1 cellular context compared by ENCODE assay signal in the genomic region with DNA sequence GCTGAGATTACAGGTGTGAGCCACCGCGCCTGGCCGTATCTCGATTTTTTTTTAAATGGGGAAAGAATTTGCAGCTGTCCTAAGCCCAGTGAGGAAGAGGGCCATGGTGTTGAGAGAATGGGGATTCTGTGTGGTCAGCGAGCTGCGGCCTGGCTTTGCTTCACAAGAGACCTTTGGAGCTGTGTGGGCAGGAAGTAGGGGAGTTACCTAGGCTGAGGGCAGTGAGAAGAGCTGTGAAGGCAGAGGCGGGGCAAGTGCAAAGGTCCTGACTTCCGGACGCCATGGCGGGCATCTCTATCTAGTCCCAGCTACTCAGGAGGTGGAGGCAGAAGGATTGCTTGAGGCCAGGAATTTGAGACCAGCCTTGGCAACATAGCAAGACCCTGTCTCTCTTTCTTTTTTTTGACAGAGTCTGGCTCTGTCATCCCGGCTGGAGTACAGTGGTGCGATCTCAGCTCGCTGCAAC.
A peak's percentile ranks its signal among the peaks of the same experiment; 100 is the strongest.
TF ChIP-seq lines count a peak whose summit lies in the region.

No MANE protein-coding gene starts in this region.

TF ChIP-seq in HepG2, 621 proteins besides CTCF, POLR2A, EP300 and RAD21 (continued from another document and continues in another):
- TF ChIP-seq, protein P1, sequence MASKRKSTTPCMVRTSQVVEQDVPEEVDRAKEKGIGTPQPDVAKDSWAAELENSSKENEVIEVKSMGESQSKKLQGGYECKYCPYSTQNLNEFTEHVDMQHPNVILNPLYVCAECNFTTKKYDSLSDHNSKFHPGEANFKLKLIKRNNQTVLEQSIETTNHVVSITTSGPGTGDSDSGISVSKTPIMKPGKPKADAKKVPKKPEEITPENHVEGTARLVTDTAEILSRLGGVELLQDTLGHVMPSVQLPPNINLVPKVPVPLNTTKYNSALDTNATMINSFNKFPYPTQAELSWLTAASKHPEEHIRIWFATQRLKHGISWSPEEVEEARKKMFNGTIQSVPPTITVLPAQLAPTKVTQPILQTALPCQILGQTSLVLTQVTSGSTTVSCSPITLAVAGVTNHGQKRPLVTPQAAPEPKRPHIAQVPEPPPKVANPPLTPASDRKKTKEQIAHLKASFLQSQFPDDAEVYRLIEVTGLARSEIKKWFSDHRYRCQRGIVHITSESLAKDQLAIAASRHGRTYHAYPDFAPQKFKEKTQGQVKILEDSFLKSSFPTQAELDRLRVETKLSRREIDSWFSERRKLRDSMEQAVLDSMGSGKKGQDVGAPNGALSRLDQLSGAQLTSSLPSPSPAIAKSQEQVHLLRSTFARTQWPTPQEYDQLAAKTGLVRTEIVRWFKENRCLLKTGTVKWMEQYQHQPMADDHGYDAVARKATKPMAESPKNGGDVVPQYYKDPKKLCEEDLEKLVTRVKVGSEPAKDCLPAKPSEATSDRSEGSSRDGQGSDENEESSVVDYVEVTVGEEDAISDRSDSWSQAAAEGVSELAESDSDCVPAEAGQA (IDR thresholded peaks at IDR 0.05; ENCODE audit: low read depth): peak; percentile 69
- TF ChIP-seq, protein P1 (CRISPR knock-in tag; IDR thresholded peaks at IDR 0.05; ENCODE audit: borderline replicate concordance): no peak
- no peak for TF ChIP-seq ZNF460 (CRISPR knock-in tag; IDR thresholded peaks at IDR 0.05; ENCODE audit: borderline replicate concordance)
- no peak for TF ChIP-seq ZNF550 (CRISPR knock-in tag; IDR thresholded peaks at IDR 0.05; ENCODE audit: borderline replicate concordance)
- TF ChIP-seq THAP11 (CRISPR knock-in tag; IDR thresholded peaks at IDR 0.05): peak; percentile 69
- TF ChIP-seq ZNF672 (CRISPR knock-in tag; IDR thresholded peaks at IDR 0.05): no peak
- TF ChIP-seq ZNF720 (CRISPR knock-in tag; IDR thresholded peaks at IDR 0.05): no peak
- TF ChIP-seq TBL1XR1 (IDR thresholded peaks at IDR 0.05; ENCODE audit: borderline replicate concordance, low read length, partially characterized antibody): no peak
- TF ChIP-seq, protein P2, sequence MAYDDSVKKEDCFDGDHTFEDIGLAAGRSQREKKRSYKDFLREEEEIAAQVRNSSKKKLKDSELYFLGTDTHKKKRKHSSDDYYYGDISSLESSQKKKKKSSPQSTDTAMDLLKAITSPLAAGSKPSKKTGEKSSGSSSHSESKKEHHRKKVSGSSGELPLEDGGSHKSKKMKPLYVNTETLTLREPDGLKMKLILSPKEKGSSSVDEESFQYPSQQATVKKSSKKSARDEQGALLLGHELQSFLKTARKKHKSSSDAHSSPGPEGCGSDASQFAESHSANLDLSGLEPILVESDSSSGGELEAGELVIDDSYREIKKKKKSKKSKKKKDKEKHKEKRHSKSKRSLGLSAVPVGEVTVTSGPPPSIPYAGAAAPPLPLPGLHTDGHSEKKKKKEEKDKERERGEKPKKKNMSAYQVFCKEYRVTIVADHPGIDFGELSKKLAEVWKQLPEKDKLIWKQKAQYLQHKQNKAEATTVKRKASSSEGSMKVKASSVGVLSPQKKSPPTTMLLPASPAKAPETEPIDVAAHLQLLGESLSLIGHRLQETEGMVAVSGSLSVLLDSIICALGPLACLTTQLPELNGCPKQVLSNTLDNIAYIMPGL (CRISPR knock-in tag; IDR thresholded peaks at IDR 0.05; ENCODE audit: borderline replicate concordance in 1 of 2, low read depth in 1 of 2): 0 out of 4 replicates have a peak, but pooled peaks of 1 of the 2 experiments have one; percentile 26
- no peak for TF ChIP-seq CHD4 (IDR thresholded peaks at IDR 0.05; ENCODE audit: borderline replicate concordance, low read length)
- TF ChIP-seq, protein P3, sequence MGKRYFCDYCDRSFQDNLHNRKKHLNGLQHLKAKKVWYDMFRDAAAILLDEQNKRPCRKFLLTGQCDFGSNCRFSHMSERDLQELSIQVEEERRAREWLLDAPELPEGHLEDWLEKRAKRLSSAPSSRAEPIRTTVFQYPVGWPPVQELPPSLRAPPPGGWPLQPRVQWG (CRISPR knock-in tag; IDR thresholded peaks at IDR 0.05; ENCODE audit: borderline replicate concordance, low read depth): no peak
- no peak for TF ChIP-seq ARNT (IDR thresholded peaks at IDR 0.05)
- TF ChIP-seq AGO2 (optimal IDR thresholded peaks at IDR 0.05; ENCODE audit: low read depth, low read length): no peak
- TF ChIP-seq ZMYM2 (CRISPR knock-in tag; IDR thresholded peaks at IDR 0.05): peak; percentile 42; the same call in 1 of the 2 replicates
- TF ChIP-seq, protein P4, sequence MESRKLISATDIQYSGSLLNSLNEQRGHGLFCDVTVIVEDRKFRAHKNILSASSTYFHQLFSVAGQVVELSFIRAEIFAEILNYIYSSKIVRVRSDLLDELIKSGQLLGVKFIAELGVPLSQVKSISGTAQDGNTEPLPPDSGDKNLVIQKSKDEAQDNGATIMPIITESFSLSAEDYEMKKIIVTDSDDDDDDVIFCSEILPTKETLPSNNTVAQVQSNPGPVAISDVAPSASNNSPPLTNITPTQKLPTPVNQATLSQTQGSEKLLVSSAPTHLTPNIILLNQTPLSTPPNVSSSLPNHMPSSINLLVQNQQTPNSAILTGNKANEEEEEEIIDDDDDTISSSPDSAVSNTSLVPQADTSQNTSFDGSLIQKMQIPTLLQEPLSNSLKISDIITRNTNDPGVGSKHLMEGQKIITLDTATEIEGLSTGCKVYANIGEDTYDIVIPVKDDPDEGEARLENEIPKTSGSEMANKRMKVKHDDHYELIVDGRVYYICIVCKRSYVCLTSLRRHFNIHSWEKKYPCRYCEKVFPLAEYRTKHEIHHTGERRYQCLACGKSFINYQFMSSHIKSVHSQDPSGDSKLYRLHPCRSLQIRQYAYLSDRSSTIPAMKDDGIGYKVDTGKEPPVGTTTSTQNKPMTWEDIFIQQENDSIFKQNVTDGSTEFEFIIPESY (CRISPR knock-in tag; IDR thresholded peaks at IDR 0.05): no peak; the same call in 1 of the 2 replicates
- TF ChIP-seq, protein P5, sequence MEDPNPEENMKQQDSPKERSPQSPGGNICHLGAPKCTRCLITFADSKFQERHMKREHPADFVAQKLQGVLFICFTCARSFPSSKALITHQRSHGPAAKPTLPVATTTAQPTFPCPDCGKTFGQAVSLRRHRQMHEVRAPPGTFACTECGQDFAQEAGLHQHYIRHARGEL (CRISPR knock-in tag; IDR thresholded peaks at IDR 0.05): no peak
- no peak for TF ChIP-seq ZNF350 (CRISPR knock-in tag; IDR thresholded peaks at IDR 0.05; ENCODE audit: borderline replicate concordance, low read depth)
- TF ChIP-seq RBM39 (IDR thresholded peaks at IDR 0.05; ENCODE audit: low read depth, low read length, poor library complexity, severe bottlenecking): no peak
- TF ChIP-seq FLYWCH1 (CRISPR knock-in tag; IDR thresholded peaks at IDR 0.05): no peak
- TF ChIP-seq NPAS2 (CRISPR knock-in tag; IDR thresholded peaks at IDR 0.05; ENCODE audit: borderline replicate concordance): no peak
- no peak for TF ChIP-seq JUND (CRISPR knock-in tag; IDR thresholded peaks at IDR 0.05)
- TF ChIP-seq CBX1 (IDR thresholded peaks at IDR 0.05; ENCODE audit: low read depth): no peak
- peak; percentile 78 for TF ChIP-seq SPEN (CRISPR knock-in tag; IDR thresholded peaks at IDR 0.05; ENCODE audit: low read depth)
- TF ChIP-seq ZKSCAN5 (CRISPR knock-in tag; IDR thresholded peaks at IDR 0.05): no peak; the same call in 1 of the 2 replicates
- TF ChIP-seq TARDBP (CRISPR knock-in tag; IDR thresholded peaks at IDR 0.05): peak; percentile 62; the same call in 1 of the 2 replicates
- no peak for TF ChIP-seq KDM5A (IDR thresholded peaks at IDR 0.05; ENCODE audit: borderline replicate concordance, low read length)
- no peak for TF ChIP-seq ZNF713 (CRISPR knock-in tag; IDR thresholded peaks at IDR 0.05)
- no peak for TF ChIP-seq MED13 (CRISPR knock-in tag; IDR thresholded peaks at IDR 0.05)
- TF ChIP-seq ZNF432 (CRISPR knock-in tag; IDR thresholded peaks at IDR 0.05; ENCODE audit: borderline replicate concordance): no peak
- no peak for TF ChIP-seq NR2F6 (IDR thresholded peaks at IDR 0.05)
- TF ChIP-seq NR2F6 (CRISPR knock-in tag; IDR thresholded peaks at IDR 0.05): peak; percentile 61; the same call in 1 of the 2 replicates
- TF ChIP-seq STAG1 (CRISPR knock-in tag; IDR thresholded peaks at IDR 0.05): no peak
- TF ChIP-seq, protein P6, sequence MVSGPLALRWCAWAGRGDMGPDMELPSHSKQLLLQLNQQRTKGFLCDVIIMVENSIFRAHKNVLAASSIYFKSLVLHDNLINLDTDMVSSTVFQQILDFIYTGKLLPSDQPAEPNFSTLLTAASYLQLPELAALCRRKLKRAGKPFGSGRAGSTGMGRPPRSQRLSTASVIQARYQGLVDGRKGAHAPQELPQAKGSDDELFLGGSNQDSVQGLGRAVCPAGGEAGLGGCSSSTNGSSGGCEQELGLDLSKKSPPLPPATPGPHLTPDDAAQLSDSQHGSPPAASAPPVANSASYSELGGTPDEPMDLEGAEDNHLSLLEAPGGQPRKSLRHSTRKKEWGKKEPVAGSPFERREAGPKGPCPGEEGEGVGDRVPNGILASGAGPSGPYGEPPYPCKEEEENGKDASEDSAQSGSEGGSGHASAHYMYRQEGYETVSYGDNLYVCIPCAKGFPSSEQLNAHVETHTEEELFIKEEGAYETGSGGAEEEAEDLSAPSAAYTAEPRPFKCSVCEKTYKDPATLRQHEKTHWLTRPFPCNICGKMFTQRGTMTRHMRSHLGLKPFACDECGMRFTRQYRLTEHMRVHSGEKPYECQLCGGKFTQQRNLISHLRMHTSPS (CRISPR knock-in tag; IDR thresholded peaks at IDR 0.05; ENCODE audit: low read depth): no peak
- TF ChIP-seq ZNF569 (CRISPR knock-in tag; IDR thresholded peaks at IDR 0.05; ENCODE audit: borderline replicate concordance): no peak
- TF ChIP-seq HOXA9 (CRISPR knock-in tag; IDR thresholded peaks at IDR 0.05; ENCODE audit: borderline replicate concordance): no peak
- TF ChIP-seq SYNCRIP (IDR thresholded peaks at IDR 0.05; ENCODE audit: insufficient read depth, low read depth, low read length): no peak
- no peak for TF ChIP-seq MAFG (CRISPR knock-in tag; IDR thresholded peaks at IDR 0.05)
- TF ChIP-seq, protein P7, sequence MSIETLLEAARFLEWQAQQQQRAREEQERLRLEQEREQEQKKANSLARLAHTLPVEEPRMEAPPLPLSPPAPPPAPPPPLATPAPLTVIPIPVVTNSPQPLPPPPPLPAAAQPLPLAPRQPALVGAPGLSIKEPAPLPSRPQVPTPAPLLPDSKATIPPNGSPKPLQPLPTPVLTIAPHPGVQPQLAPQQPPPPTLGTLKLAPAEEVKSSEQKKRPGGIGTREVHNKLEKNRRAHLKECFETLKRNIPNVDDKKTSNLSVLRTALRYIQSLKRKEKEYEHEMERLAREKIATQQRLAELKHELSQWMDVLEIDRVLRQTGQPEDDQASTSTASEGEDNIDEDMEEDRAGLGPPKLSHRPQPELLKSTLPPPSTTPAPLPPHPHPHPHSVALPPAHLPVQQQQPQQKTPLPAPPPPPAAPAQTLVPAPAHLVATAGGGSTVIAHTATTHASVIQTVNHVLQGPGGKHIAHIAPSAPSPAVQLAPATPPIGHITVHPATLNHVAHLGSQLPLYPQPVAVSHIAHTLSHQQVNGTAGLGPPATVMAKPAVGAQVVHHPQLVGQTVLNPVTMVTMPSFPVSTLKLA (IDR thresholded peaks at IDR 0.05): no peak
- TF ChIP-seq, protein P8, sequence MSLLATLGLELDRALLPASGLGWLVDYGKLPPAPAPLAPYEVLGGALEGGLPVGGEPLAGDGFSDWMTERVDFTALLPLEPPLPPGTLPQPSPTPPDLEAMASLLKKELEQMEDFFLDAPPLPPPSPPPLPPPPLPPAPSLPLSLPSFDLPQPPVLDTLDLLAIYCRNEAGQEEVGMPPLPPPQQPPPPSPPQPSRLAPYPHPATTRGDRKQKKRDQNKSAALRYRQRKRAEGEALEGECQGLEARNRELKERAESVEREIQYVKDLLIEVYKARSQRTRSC (CRISPR knock-in tag; IDR thresholded peaks at IDR 0.05; ENCODE audit: low read depth): no peak
- TF ChIP-seq, protein P9, sequence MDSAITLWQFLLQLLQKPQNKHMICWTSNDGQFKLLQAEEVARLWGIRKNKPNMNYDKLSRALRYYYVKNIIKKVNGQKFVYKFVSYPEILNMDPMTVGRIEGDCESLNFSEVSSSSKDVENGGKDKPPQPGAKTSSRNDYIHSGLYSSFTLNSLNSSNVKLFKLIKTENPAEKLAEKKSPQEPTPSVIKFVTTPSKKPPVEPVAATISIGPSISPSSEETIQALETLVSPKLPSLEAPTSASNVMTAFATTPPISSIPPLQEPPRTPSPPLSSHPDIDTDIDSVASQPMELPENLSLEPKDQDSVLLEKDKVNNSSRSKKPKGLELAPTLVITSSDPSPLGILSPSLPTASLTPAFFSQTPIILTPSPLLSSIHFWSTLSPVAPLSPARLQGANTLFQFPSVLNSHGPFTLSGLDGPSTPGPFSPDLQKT (CRISPR knock-in tag; IDR thresholded peaks at IDR 0.05; ENCODE audit: borderline replicate concordance): no peak
- TF ChIP-seq, protein P10, sequence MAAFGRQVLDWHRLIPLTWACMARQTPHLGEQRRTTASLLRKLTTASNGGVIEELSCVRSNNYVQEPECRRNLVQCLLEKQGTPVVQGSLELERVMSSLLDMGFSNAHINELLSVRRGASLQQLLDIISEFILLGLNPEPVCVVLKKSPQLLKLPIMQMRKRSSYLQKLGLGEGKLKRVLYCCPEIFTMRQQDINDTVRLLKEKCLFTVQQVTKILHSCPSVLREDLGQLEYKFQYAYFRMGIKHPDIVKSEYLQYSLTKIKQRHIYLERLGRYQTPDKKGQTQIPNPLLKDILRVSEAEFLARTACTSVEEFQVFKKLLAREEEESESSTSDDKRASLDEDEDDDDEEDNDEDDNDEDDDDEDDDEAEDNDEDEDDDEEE (CRISPR knock-in tag; IDR thresholded peaks at IDR 0.05): peak; percentile 73
- 0 out of 2 replicates have a peak, but pooled peaks have one; percentile 64 for TF ChIP-seq ZSCAN29 (CRISPR knock-in tag; conservative IDR thresholded peaks at IDR 0.05)
- TF ChIP-seq ZNF34 (CRISPR knock-in tag; IDR thresholded peaks at IDR 0.05; ENCODE audit: borderline replicate concordance): no peak
- TF ChIP-seq ZNF33B (CRISPR knock-in tag; IDR thresholded peaks at IDR 0.05): no peak
- TF ChIP-seq PITX1 (CRISPR knock-in tag; IDR thresholded peaks at IDR 0.05): peak; percentile 26; the same call in 1 of the 2 replicates
- TF ChIP-seq GTF2F1 (IDR thresholded peaks at IDR 0.05; ENCODE audit: low read length): no peak
